ENCODE assay signal across 13 cellular contexts in the genomic region with DNA sequence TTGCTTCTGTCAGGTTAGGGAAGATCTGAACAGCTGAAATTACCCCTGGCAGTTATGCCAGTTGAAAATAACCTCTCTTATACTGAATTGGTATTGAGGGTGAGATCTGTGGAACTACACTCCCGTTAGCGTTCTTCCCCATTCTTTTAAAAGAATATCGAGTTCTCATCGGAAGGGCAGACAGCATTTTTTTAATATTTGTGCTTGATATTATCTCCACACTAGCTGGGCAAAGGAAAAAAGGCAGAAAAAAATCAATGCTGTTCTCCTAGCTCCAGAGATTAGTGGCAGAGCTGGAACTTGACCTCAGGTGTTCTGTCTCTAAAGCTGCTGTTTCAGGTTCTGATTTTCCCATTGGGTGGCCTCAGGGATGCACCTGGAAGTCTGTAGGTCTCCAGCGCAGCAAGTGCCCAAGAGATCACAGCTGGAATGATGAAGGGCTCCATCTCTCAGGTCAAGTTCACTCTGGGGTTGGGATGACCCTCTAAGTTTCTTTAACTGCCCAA.
"Had no signal": no experiment of that assay in that cellular context is flagged by ENCODE, and none has a peak within 500 bp of the region (broad histone marks: within the 10 kb centered on the region; RNA-seq: fewer than 3 reads in every experiment).

No MANE protein-coding gene starts in this region.

- H3K27ac ChIP-seq: colonic mucosa, esophagus squamous epithelium, suprapubic skin had no signal

- H3K27ac Mint-ChIP-seq: stimulated activated effector memory CD8-positive, alpha-beta T cell treated with anti-CD3 and anti-CD28 coated beads, Interleukin-12 subunit alpha, Interleukin-12 subunit beta, amount 100 ng/mL, for 72 hours; type B pancreatic cell had no signal

- DNase-seq: activated CD4-positive, alpha-beta T cell treated with anti-CD3 and anti-CD28 coated beads for 1 hour; caudate nucleus; colonic mucosa; esophagus squamous epithelium; foreskin fibroblast; left cardiac atrium; mammary epithelial cell; posterior cingulate gyrus; right cardiac atrium; SIG-M5 had no signal

- H3K9me3 ChIP-seq: colonic mucosa, esophagus squamous epithelium, suprapubic skin had no signal

- ATAC-seq: left cardiac atrium; right cardiac atrium; stimulated activated effector memory CD8-positive, alpha-beta T cell treated with anti-CD3 and anti-CD28 coated beads, Interleukin-12 subunit alpha, Interleukin-12 subunit beta, amount 100 ng/mL, for 72 hours had no signal

- H3K4me3 ChIP-seq: colonic mucosa, esophagus squamous epithelium, suprapubic skin had no signal

- H3K27me3 ChIP-seq: colonic mucosa, esophagus squamous epithelium, suprapubic skin had no signal

- H3K4me1 Mint-ChIP-seq: stimulated activated effector memory CD8-positive, alpha-beta T cell treated with anti-CD3 and anti-CD28 coated beads, Interleukin-12 subunit alpha, Interleukin-12 subunit beta, amount 100 ng/mL, for 72 hours had no signal

- H3K27me3 Mint-ChIP-seq: type B pancreatic cell had no signal

- H3K4me3 Mint-ChIP-seq: stimulated activated effector memory CD8-positive, alpha-beta T cell treated with anti-CD3 and anti-CD28 coated beads, Interleukin-12 subunit alpha, Interleukin-12 subunit beta, amount 100 ng/mL, for 72 hours; type B pancreatic cell had no signal

- H3K9me3 Mint-ChIP-seq: stimulated activated effector memory CD8-positive, alpha-beta T cell treated with anti-CD3 and anti-CD28 coated beads, Interleukin-12 subunit alpha, Interleukin-12 subunit beta, amount 100 ng/mL, for 72 hours; type B pancreatic cell had no signal

- H3K4me1 ChIP-seq: colonic mucosa had no signal
